ENCODE assay signal across 10 cellular contexts in genomic region chr9:36798350-36799065, GRCh38.
DNase-seq lines count a peak whose midpoint lies in the region; ATAC-seq and TF ChIP-seq lines count a peak whose summit lies in the region.
"Had no signal": no experiment of that assay in that cellular context is flagged by ENCODE, and none has a peak within 500 bp of the region (broad histone marks: within the 10 kb centered on the region; RNA-seq: fewer than 3 reads in every experiment).

No MANE protein-coding gene starts in this region.

- POLR2A ChIA-PET in Caco-2 (lab: Charles Lee): no interaction called here
- POLR2A ChIA-PET in PC-3 (lab: Charles Lee; ENCODE audit: unreplicated experiment): no interaction called here

- no peak overlapping the region for H3K27ac ChIP-seq in H9 (ENCODE audit: insufficient read length, low read depth, low read length)
- no peak overlapping the region for H3K27ac ChIP-seq in PC-3 (ENCODE audit: low read length)
- H3K27ac ChIP-seq in layer of hippocampus (ENCODE audit: low read depth, low read length): peak overlapping the region; percentile 76
- no peak overlapping the region for H3K27ac ChIP-seq in stomach
- H3K27ac ChIP-seq: lower lobe of right lung had no signal

- intact Hi-C loops in Caco-2 (cut with micrococcal nuclease; ENCODE audit: unreplicated experiment) (loop anchor here (1.0 to 10.0 kb wide), 3 partner anchors 57 to 196 kb away; no protein-coding TSS in a partner anchor), PC-3 (cut with micrococcal nuclease) (loop anchor here (10.0 kb wide), 1 partner anchor 56 kb away; no protein-coding TSS in a partner anchor), stomach (cut with DNase I; ENCODE audit: low total_unique reads) (no loop called here)

- no peak overlapping the region for H3K56ac ChIP-seq in H9 (ENCODE audit: insufficient read length, low read depth, low read length)

- no peak overlapping the region for H4K8ac ChIP-seq in H9 (replicated peaks; ENCODE audit: insufficient read length, low read depth, low read length)

- no peak overlapping the region for H3K23ac ChIP-seq in H9 (ENCODE audit: insufficient read length, low read depth, low read length)

- H3K4ac ChIP-seq in H9 (ENCODE audit: low read depth, low read length): no peak overlapping the region

- H3K4me1 ChIP-seq in Caco-2 (no peaks in the 10 kb centered on the region), H9 (ENCODE audit: insufficient read depth, low read length) (no peaks in the 10 kb centered on the region), PC-3 (ENCODE audit: insufficient read depth, low read length) (no peaks in the 10 kb centered on the region), stomach (no peaks in the 10 kb centered on the region)
- H3K4me1 ChIP-seq: lower lobe of right lung had no signal

- TF ChIP-seq CTCF in Caco-2 (IDR thresholded peaks at IDR 0.05; ENCODE audit: insufficient read depth in 1 of 2, low read depth in 1 of 2, low read length in 1 of 2, severe bottlenecking in 1 of 2, unreplicated experiment in 1 of 2) (peak; percentile 31 to 47), H9 (conservative IDR thresholded peaks at IDR 0.05) (peak; percentile 58; the same call in 2 of the 3 replicates), PC-3 (conservative IDR thresholded peaks at IDR 0.05; ENCODE audit: low read depth, low read length) (peak; percentile 51), stomach (IDR thresholded peaks at IDR 0.05) (no peak)

- no peaks in the 10 kb centered on the region for H3K36me3 ChIP-seq in Caco-2 (ENCODE audit: control insufficient read depth, insufficient read depth, low read length)
- H3K36me3 ChIP-seq in PC-3 (ENCODE audit: low read depth, low read length): no peaks in the 10 kb centered on the region
- no peaks in the 10 kb centered on the region for H3K36me3 ChIP-seq in stomach
- H3K36me3 ChIP-seq: lower lobe of right lung had no signal

- ATAC-seq in PC-3 (peak; percentile 64), GM19328 (IDR thresholded peaks at IDR 0.05; ENCODE audit: unreplicated experiment) (no peak), GM19455 (IDR thresholded peaks at IDR 0.05; ENCODE audit: unreplicated experiment) (no peak)
- ATAC-seq: lower lobe of right lung had no signal

- H4K20me1 ChIP-seq in H9 (ENCODE audit: control insufficient read depth, insufficient read depth, insufficient read length) (no peaks in the 10 kb centered on the region), PC-3 (ENCODE audit: low read length) (no peaks in the 10 kb centered on the region)

- no peaks in the 10 kb centered on the region for H3K4me1 Mint-ChIP-seq in Caco-2 (ENCODE audit: low read depth, unreplicated experiment)
- H3K4me1 Mint-ChIP-seq in H9: peaks cover 14 to 18% of the 10 kb centered on the region in 2 experiments; a peak in 3 of 4 replicates

- DNase-seq in Caco-2 (peak; percentile 49 to 50), H9 (no peak), PC-3 (peak; percentile 48), stomach (no peak)
- DNase-seq in activated CD4-positive, alpha-beta T cell treated with anti-CD3 and anti-CD28 coated beads, Interleukin-2, amount 50 U/mL, for 1 hour: no peak
- DNase-seq: effector CD4-positive, alpha-beta T cell; lower lobe of right lung had no signal

- H3K4me2 ChIP-seq in H9 (ENCODE audit: insufficient read depth, insufficient read length, low read length) (no peak overlapping the region), PC-3 (ENCODE audit: low read length) (no peak overlapping the region)

- H3K27me3 ChIP-seq in Caco-2 (replicated peaks; ENCODE audit: control insufficient read depth, insufficient read depth, low read length) (no peaks in the 10 kb centered on the region), H9 (ENCODE audit: insufficient read depth, low read length) (no peaks in the 10 kb centered on the region), PC-3 (ENCODE audit: low read length) (peaks cover 28% of the 10 kb centered on the region), layer of hippocampus (ENCODE audit: control insufficient read depth, insufficient read depth, low read length) (no peaks in the 10 kb centered on the region), stomach (peaks cover 0 to 41% (median 11%) of the 10 kb centered on the region in 3 donors)

- TF ChIP-seq EP300 in stomach (IDR thresholded peaks at IDR 0.05): no peak

- no peak overlapping the region; the same call in 1 of the 2 replicates for H3K14ac ChIP-seq in H9 (ENCODE audit: insufficient read depth, low read length)

- H2AK5ac ChIP-seq in H9 (ENCODE audit: insufficient read length, low read length): no peak overlapping the region

- no peaks in the 10 kb centered on the region for H3F3A ChIP-seq in PC-3 (ENCODE audit: low read length, unreplicated experiment)

- H3K9me3 Mint-ChIP-seq in Caco-2 (ENCODE audit: unreplicated experiment) (peaks cover under 1% of the 10 kb centered on the region), H9 (peaks cover 0 to 4% of the 10 kb centered on the region in 2 experiments; a peak in 1 of 5 replicates)

- no peak overlapping the region for H3K9ac ChIP-seq in H9 (ENCODE audit: extremely low read depth, insufficient read length, low read length)
- no peak overlapping the region for H3K9ac ChIP-seq in PC-3 (ENCODE audit: low read length)

- 0 out of 2 replicates have a peak, but pooled peaks cover under 1% of the 10 kb centered on the region for H3K9me3 ChIP-seq in Caco-2
- no peaks in the 10 kb centered on the region for H3K9me3 ChIP-seq in H9 (ENCODE audit: control insufficient read depth, low read depth, low read length)
- H3K9me3 ChIP-seq in PC-3 (ENCODE audit: low read length): no peaks in the 10 kb centered on the region
- H3K9me3 ChIP-seq in stomach: peaks cover 1 to 10% (median 8%) of the 10 kb centered on the region in 4 donors

- peaks cover 9% of the 10 kb centered on the region for H3K27me3 Mint-ChIP-seq in Caco-2 (ENCODE audit: insufficient read depth, unreplicated experiment)
- H3K27me3 Mint-ChIP-seq in H9 (ENCODE audit: low read depth): peaks cover 10% of the 10 kb centered on the region

- H3K18ac ChIP-seq in H9 (ENCODE audit: insufficient read length, low read depth, low read length): no peak overlapping the region

- H3K36me3 Mint-ChIP-seq in Caco-2 (ENCODE audit: insufficient read depth, unreplicated experiment) (no peaks in the 10 kb centered on the region), H9 (ENCODE audit: insufficient read depth in 1 of 3, low read depth in 3 of 3) (peaks cover 0 to 4% (median 0%) of the 10 kb centered on the region in 3 experiments; a peak in 2 of 7 replicates)

- TF ChIP-seq POLR2A in stomach (IDR thresholded peaks at IDR 0.05): no peak

- H3K9me2 ChIP-seq in PC-3 (replicated peaks; ENCODE audit: low read length): no peaks in the 10 kb centered on the region

- no peaks in the 10 kb centered on the region for H3K23me2 ChIP-seq in H9 (ENCODE audit: insufficient read length, low read depth, low read length, poor library complexity, severe bottlenecking)

- no peak overlapping the region for H2BK5ac ChIP-seq in H9 (ENCODE audit: insufficient read length, low read length)

- WGBS in H9 (ENCODE audit: extremely low coverage, insufficient read length, low lambda C conversion rate): no CpG with 5 or more reads among the region's 6 CpGs
- 54 to 77% (median 66%) methylated on average over 6 of the region's 6 CpGs for WGBS in stomach, 5 donors

- H2BK20ac ChIP-seq in H9 (ENCODE audit: low read depth, low read length, poor library complexity, severe bottlenecking): no peak overlapping the region

- H3K79me1 ChIP-seq in H9 (ENCODE audit: insufficient read depth, low read depth, low read length, poor library complexity, severe bottlenecking): no peaks in the 10 kb centered on the region

- no peak overlapping the region for H2BK12ac ChIP-seq in H9 (ENCODE audit: insufficient read length, low read depth, low read length)

- no peak overlapping the region for H3K27ac Mint-ChIP-seq in Caco-2 (ENCODE audit: unreplicated experiment)
- no peak overlapping the region for H3K27ac Mint-ChIP-seq in H9

- no peak overlapping the region for H4K91ac ChIP-seq in H9 (ENCODE audit: insufficient read length, low read depth, low read length)

- H3T11ph ChIP-seq in H9 (ENCODE audit: low read length): no peak overlapping the region

- CTCF ChIA-PET in Caco-2 (lab: Charles Lee): no interaction called here
- CTCF ChIA-PET in PC-3 (lab: Charles Lee): no interaction called here

- H2BK15ac ChIP-seq in H9 (ENCODE audit: low read depth, low read length): no peak overlapping the region

- H3K4me3 Mint-ChIP-seq in Caco-2 (ENCODE audit: unreplicated experiment) (no peak overlapping the region), H9 (no peak overlapping the region)

- no peak overlapping the region for H4K5ac ChIP-seq in H9 (ENCODE audit: insufficient read length, low read depth, low read length)

- no peak overlapping the region for H3K4me3 ChIP-seq in Caco-2 (ENCODE audit: low read depth, low read length)
- H3K4me3 ChIP-seq in PC-3 (ENCODE audit: low read length): no peak overlapping the region
- H3K4me3 ChIP-seq in stomach: no peak overlapping the region
- H3K4me3 ChIP-seq: lower lobe of right lung had no signal

- H2AFZ ChIP-seq in H9 (ENCODE audit: low read length) (no peak overlapping the region), PC-3 (ENCODE audit: low read length) (no peak overlapping the region)

- no peaks in the 10 kb centered on the region for H3K79me2 ChIP-seq in H9 (ENCODE audit: insufficient read depth, low read length)
- H3K79me2 ChIP-seq in PC-3 (ENCODE audit: low read length): no peaks in the 10 kb centered on the region

- H2BK120ac ChIP-seq in H9 (ENCODE audit: low read depth, low read length, poor library complexity, severe bottlenecking): no peak overlapping the region

- BruUV-seq in Caco-2 (replicated peaks; lab: Mats Ljungman, UMichigan) (no TSS peak), PC-3 (replicated peaks; lab: Mats Ljungman, UMichigan) (no TSS peak)

Comparison
In these comparisons a context has a peak if more than half of its experiments do, and no peak if none do; other contexts are left out.
1. DNase-seq: peak in Caco-2 (2 of 2) and PC-3 (single experiment); none in H9 (single experiment), activated CD4-positive, alpha-beta T cell treated with anti-CD3 and anti-CD28 coated beads, Interleukin-2, amount 50 U/mL, for 1 hour (single experiment) and stomach (single experiment).
2. CTCF ChIP-seq: peak in Caco-2 (2 of 2), H9 (single experiment) and PC-3 (single experiment); none in stomach (0 of 7).